ENCODE assay signal across 8 cellular contexts in genomic region chr13:32316030-32316344, GRCh38. TPM values are rescaled to one million over a fixed set of nuclear protein-coding genes. Genes with fewer than 3 reads are reported as not detected.
DNase-seq lines count a peak whose midpoint lies in the region; ATAC-seq, FAIRE-seq and TF ChIP-seq lines count a peak whose summit lies in the region.

No MANE protein-coding gene starts in this region.

- H3K4me3 ChIP-seq in Peyer's patch (peak overlapping the region; percentile 70 to 85 (median 78)), fibroblast of mammary gland (ENCODE audit: control insufficient read depth, low read depth, low read length) (peak overlapping the region; percentile 89), sigmoid colon (peak overlapping the region; percentile 53 to 90 (median 76))

- no peak for FAIRE-seq in D721Med (lab: Jason Lieb, UNC)

- H3K36me3 ChIP-seq in Peyer's patch (no peaks in the 10 kb centered on the region), sigmoid colon (no peaks in the 10 kb centered on the region)

- H3K27ac ChIP-seq in Peyer's patch (peak overlapping the region; percentile 87 to 99 (median 93)), sigmoid colon (peak overlapping the region; percentile 90 to 93 (median 92))

- H3K4me1 ChIP-seq in Peyer's patch (peaks cover 0 to 3% (median 0%) of the 10 kb centered on the region in 4 donors), sigmoid colon (peaks cover 0 to 11% (median 6%) of the 10 kb centered on the region in 4 donors)

- ATAC-seq in Right ventricle myocardium inferior: no peak
- ATAC-seq in HG02943 (IDR thresholded peaks at IDR 0.05; ENCODE audit: low read depth, unreplicated experiment): peak; percentile 50

- TF ChIP-seq POLR2A in Peyer's patch (IDR thresholded peaks at IDR 0.05) (no peak), sigmoid colon (IDR thresholded peaks at IDR 0.05) (no peak)

- no peak for TF ChIP-seq CTCF in Peyer's patch (IDR thresholded peaks at IDR 0.05)
- TF ChIP-seq CTCF in fibroblast of mammary gland (conservative IDR thresholded peaks at IDR 0.05; ENCODE audit: control insufficient read depth, insufficient read depth, low read depth, low read length): no peak
- TF ChIP-seq CTCF in sigmoid colon (IDR thresholded peaks at IDR 0.05): no peak
- TF ChIP-seq CTCF in D721Med (IDR thresholded peaks at IDR 0.05; ENCODE audit: insufficient read depth, missing control alignments): no peak

- DNase-seq in Right ventricle myocardium inferior (ENCODE audit: missing footprints): peak; percentile 70
- DNase-seq in cardiac septum (ENCODE audit: low spot score): no peak
- no peak for DNase-seq in Peyer's patch
- no peak for DNase-seq in fibroblast of mammary gland (ENCODE audit: low read depth)
- no peak for DNase-seq in sigmoid colon
- DNase-seq in D721Med (ENCODE audit: insufficient read length, low spot score): no peak
- DNase-seq in stimulated activated CD4-positive, alpha-beta T cell treated with anti-CD3 and anti-CD28 coated beads, Interleukin-4, amount 100 ng/mL, for 1 hour: no peak

- H3K9me3 ChIP-seq in Peyer's patch (no peaks in the 10 kb centered on the region), sigmoid colon (no peaks in the 10 kb centered on the region)

- no peaks in the 10 kb centered on the region for H3K27me3 ChIP-seq in Peyer's patch
- no peaks in the 10 kb centered on the region for H3K27me3 ChIP-seq in sigmoid colon

- intact Hi-C loops in Right ventricle myocardium inferior (cut with DNase I) (loop anchor here (5.0 to 10.0 kb wide), 2 partner anchors 221 to 491 kb away; partner anchors contain the start of gene N4BP2L2), cardiac septum (cut with DNase I) (no loop called here), sigmoid colon (cut with DNase I) (loop anchor here (5.0 kb wide), 2 partner anchors 111 to 164 kb away; partner anchors contain the start of gene N4BP2L1)

- no peak for TF ChIP-seq EP300 in sigmoid colon (IDR thresholded peaks at IDR 0.05)

- 0% methylated on average over 13 of the region's 13 CpGs for WGBS in sigmoid colon, 2 donors

RNA-seq across cellular contexts. Expression of gene BRCA2, which starts 0.7 kb away (rescaled TPM):
- total RNA-seq in Right ventricle myocardium inferior (0.87 TPM), cardiac septum (1.3 TPM), Peyer's patch (10 to 100 TPM in 1 of 4 donors, 1 to 10 TPM in 3; 1.7 to 12.4 (median 2.7) TPM), sigmoid colon (1 to 10 TPM in 1 of 4 donors, under 1 TPM in 3; 0.49 to 1.1 (median 0.63) TPM)
- 1 to 10 TPM in 1 of 3 donors, under 1 TPM in 1, not detected in 1; 0.23 to 2.4 TPM for polyA plus RNA-seq in sigmoid colon

RNA-seq across cellular contexts. Expression of gene ZAR1L, which starts 0.8 kb away (rescaled TPM):
- total RNA-seq in Right ventricle myocardium inferior (not detected), cardiac septum (not detected), Peyer's patch (not detected), sigmoid colon (not detected)
- polyA plus RNA-seq in sigmoid colon: not detected
